8 cellular contexts compared by ENCODE assay signal in genomic region chr19:55340144-55340783, GRCh38. TPM values are rescaled to one million over a fixed set of nuclear protein-coding genes. Genes with fewer than 3 reads are reported as not detected.
DNase-seq lines count a peak whose midpoint lies in the region; ATAC-seq and TF ChIP-seq lines count a peak whose summit lies in the region.

No MANE protein-coding gene starts in this region.

- peaks cover 21 to 29% (median 27%) of the 10 kb centered on the region in 3 donors for H3K4me1 Mint-ChIP-seq in CD8-positive, alpha-beta memory T cell
- peaks cover 34% of the 10 kb centered on the region for H3K4me1 Mint-ChIP-seq in chondrocyte (ENCODE audit: low read depth)

- POLR2A ChIA-PET in CD8-positive, alpha-beta memory T cell (lab: Charles Lee): interaction anchor here (0.9 to 2.0 kb wide), 10 partner anchors 27 to 314 kb away, joined by 3 to 20 read pairs (median 9); partner anchors contain the start of genes HSPBP1, ISOC2, PPP6R1 and TMEM238

- ATAC-seq in HG03139 (IDR thresholded peaks at IDR 0.05; ENCODE audit: unreplicated experiment): no peak

- peak overlapping the region; percentile 95 for H3K27ac ChIP-seq in CD8-positive, alpha-beta memory T cell (ENCODE audit: low read depth, low read length)
- peak overlapping the region; percentile 86 for H3K27ac ChIP-seq in muscle layer of duodenum (ENCODE audit: low read length)

- TF ChIP-seq CTCF in chondrocyte (IDR thresholded peaks at IDR 0.05): no peak

- DNase-seq in CD8-positive, alpha-beta memory T cell: peak in 2 of 5 donors; percentile 27 to 61
- DNase-seq in NCI-H146 (lab: John Stamatoyannopoulos, UW) (peak; percentile 66), chondrocyte (ENCODE audit: low spot score) (no peak), HPDE6-E6E7 (ENCODE audit: extremely low spot score) (no peak), germinal center (ENCODE audit: low spot score) (no peak), ecto neural progenitor cell (ENCODE audit: low spot score) (no peak)

- H3K36me3 ChIP-seq in CD8-positive, alpha-beta memory T cell (ENCODE audit: insufficient read depth, low read length): no peaks in the 10 kb centered on the region
- H3K36me3 ChIP-seq in muscle layer of duodenum (ENCODE audit: control insufficient read depth in 1 of 2, insufficient read depth in 2 of 2, low read length in 2 of 2): peaks cover 9 to 25% of the 10 kb centered on the region in 2 donors

- peaks cover 0 to 3% (median 0%) of the 10 kb centered on the region in 5 donors for H3K9me3 Mint-ChIP-seq in CD8-positive, alpha-beta memory T cell
- H3K9me3 Mint-ChIP-seq in chondrocyte (ENCODE audit: low read depth): no peaks in the 10 kb centered on the region

- CTCF ChIA-PET in CD8-positive, alpha-beta memory T cell (lab: Charles Lee): interaction anchor here (1.2 to 3.5 kb wide), 2 partner anchors 40 to 314 kb away, joined by 3 to 28 read pairs; partner anchors contain the start of gene U2AF2

- H3K9me3 ChIP-seq in CD8-positive, alpha-beta memory T cell (ENCODE audit: low read length): no peaks in the 10 kb centered on the region
- H3K9me3 ChIP-seq in muscle layer of duodenum (ENCODE audit: control insufficient read depth in 1 of 2, low read length in 2 of 2): no peaks in the 10 kb centered on the region

- H3K36me3 Mint-ChIP-seq in CD8-positive, alpha-beta memory T cell: peaks cover 0 to 21% (median 2%) of the 10 kb centered on the region in 3 donors
- no peaks in the 10 kb centered on the region for H3K36me3 Mint-ChIP-seq in chondrocyte (ENCODE audit: low read depth)

- H3K27me3 Mint-ChIP-seq in CD8-positive, alpha-beta memory T cell: peaks cover 8 to 15% of the 10 kb centered on the region in 2 donors
- H3K27me3 Mint-ChIP-seq in chondrocyte (ENCODE audit: low read depth): no peaks in the 10 kb centered on the region

- H3K4me1 ChIP-seq in CD8-positive, alpha-beta memory T cell (ENCODE audit: insufficient read depth, low read length): peaks cover 24% of the 10 kb centered on the region
- peaks cover 3 to 22% of the 10 kb centered on the region in 2 donors for H3K4me1 ChIP-seq in muscle layer of duodenum (ENCODE audit: control insufficient read depth in 1 of 2, insufficient read depth in 2 of 2, low read length in 2 of 2)

- peak overlapping the region; percentile 81 to 99 (median 94) for H3K27ac Mint-ChIP-seq in CD8-positive, alpha-beta memory T cell
- H3K27ac Mint-ChIP-seq in chondrocyte (ENCODE audit: unreplicated experiment): peak overlapping the region; percentile 77

- H3K4me3 Mint-ChIP-seq in CD8-positive, alpha-beta memory T cell: peak overlapping the region; percentile 79 to 97 (median 89)
- peak overlapping the region; percentile 78 for H3K4me3 Mint-ChIP-seq in chondrocyte (ENCODE audit: unreplicated experiment)

- no peaks in the 10 kb centered on the region for H3K27me3 ChIP-seq in CD8-positive, alpha-beta memory T cell (ENCODE audit: insufficient read depth, low read length, poor library complexity, severe bottlenecking)
- no peaks in the 10 kb centered on the region for H3K27me3 ChIP-seq in muscle layer of duodenum (ENCODE audit: low read depth, low read length)

- H3K4me3 ChIP-seq in CD8-positive, alpha-beta memory T cell (ENCODE audit: low read length): peak overlapping the region; percentile 77
- H3K4me3 ChIP-seq in muscle layer of duodenum (ENCODE audit: low read depth in 1 of 2, low read length in 2 of 2): peak overlapping the region; percentile 77 to 79

RNA-seq across cellular contexts. Expression of gene KMT5C, which starts 0.6 kb away (rescaled TPM):
- total RNA-seq in CD8-positive, alpha-beta memory T cell: 10 to 100 TPM; 14.6 to 15.0 TPM
- polyA plus RNA-seq in CD8-positive, alpha-beta memory T cell: 1.6 TPM
- 9.5 to 14.6 TPM (median 9.7 TPM) in 3 replicates for total RNA-seq in chondrocyte

RNA-seq across cellular contexts. Expression of gene COX6B2, which starts 14.3 kb away (rescaled TPM):
- not detected for total RNA-seq in CD8-positive, alpha-beta memory T cell
- not detected for polyA plus RNA-seq in CD8-positive, alpha-beta memory T cell
- total RNA-seq in chondrocyte: 0.17 to 0.23 TPM in 2 of 3 replicates, not detected in the other

RNA-seq across cellular contexts. Expression of gene TMEM150B, which starts 15.1 kb away (rescaled TPM):
- under 1 TPM in 1 of 2 experiments, not detected in 1; 0.53 TPM for total RNA-seq in CD8-positive, alpha-beta memory T cell
- polyA plus RNA-seq in CD8-positive, alpha-beta memory T cell: not detected
- total RNA-seq in chondrocyte: not detected in 3 replicates

RNA-seq across cellular contexts. Expression of gene GARIN5B, which starts 22.8 kb away (rescaled TPM):
- total RNA-seq in CD8-positive, alpha-beta memory T cell: not detected
- polyA plus RNA-seq in CD8-positive, alpha-beta memory T cell: not detected
- not detected in 3 replicates for total RNA-seq in chondrocyte

RNA-seq across cellular contexts. Expression of gene IL11, which starts 30.0 kb away (rescaled TPM):
- total RNA-seq in CD8-positive, alpha-beta memory T cell: under 1 TPM; 0.27 to 0.37 TPM
- not detected for polyA plus RNA-seq in CD8-positive, alpha-beta memory T cell
- 2.8 to 3.7 TPM (median 3.1 TPM) in 3 replicates for total RNA-seq in chondrocyte
